In the genomic region with DNA sequence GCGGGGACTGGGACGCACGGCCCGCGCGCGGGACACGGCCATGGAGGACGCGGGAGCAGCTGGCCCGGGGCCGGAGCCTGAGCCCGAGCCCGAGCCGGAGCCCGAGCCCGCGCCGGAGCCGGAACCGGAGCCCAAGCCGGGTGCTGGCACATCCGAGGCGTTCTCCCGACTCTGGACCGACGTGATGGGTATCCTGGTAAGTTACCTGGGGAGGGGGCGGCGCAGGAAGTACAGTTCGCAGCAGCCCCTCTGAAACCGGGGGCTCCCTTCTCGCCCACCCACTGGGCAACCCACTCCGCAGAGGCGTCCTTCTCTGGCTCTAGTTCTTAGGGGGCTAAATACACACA, we compare ENCODE assay signal across 9 cellular contexts. TPM values are rescaled to one million over a fixed set of nuclear protein-coding genes. Genes with fewer than 3 reads are reported as not detected.
DNase-seq lines count a peak whose midpoint lies in the region; ATAC-seq and TF ChIP-seq lines count a peak whose summit lies in the region.
"Had no signal": no experiment of that assay in that cellular context is flagged by ENCODE, and none has a peak within 500 bp of the region (broad histone marks: within the 10 kb centered on the region; RNA-seq: fewer than 3 reads in every experiment).

No MANE protein-coding gene starts in this region.

- peaks cover 14% of the 10 kb centered on the region for H3K36me3 Mint-ChIP-seq in Caco-2 (ENCODE audit: insufficient read depth, unreplicated experiment)

- H3K27ac ChIP-seq in PC-3 (ENCODE audit: low read length) (peak overlapping the region; percentile 38), fibroblast of lung (ENCODE audit: insufficient read depth, low read length) (peak overlapping the region; percentile 74), parathyroid adenoma (peak overlapping the region; percentile 25)

- H3K4me3 Mint-ChIP-seq in Caco-2 (ENCODE audit: unreplicated experiment), result peak overlapping the region; percentile 84

- in situ Hi-C loops in GM13977 (cut with MboI; ENCODE audit: low pct_unique_long_range_greater_than_20kb, low sequenced_read_pairs, unreplicated experiment), result no loop called here

- H3K79me2 ChIP-seq in PC-3 (ENCODE audit: low read length) (peaks cover 40% of the 10 kb centered on the region), fibroblast of lung (ENCODE audit: control insufficient read depth, insufficient read depth, low read length) (peaks cover 2% of the 10 kb centered on the region), parathyroid adenoma (no peaks in the 10 kb centered on the region)

- CTCF ChIA-PET in Caco-2 (lab: Charles Lee), result interaction anchor here (0.7 kb wide), 1 partner anchor 163 kb away, joined by 4 read pairs; no protein-coding TSS in a partner anchor
- CTCF ChIA-PET in PC-3 (lab: Charles Lee), result interaction anchor here (1.5 kb wide), 1 partner anchor 163 kb away, joined by 4 read pairs; no protein-coding TSS in a partner anchor

- intact Hi-C loops in Caco-2 (cut with micrococcal nuclease; ENCODE audit: unreplicated experiment), result loop anchor here (2.0 to 5.0 kb wide), 3 partner anchors 74 to 161 kb away; no protein-coding TSS in a partner anchor
- intact Hi-C loops in PC-3 (cut with micrococcal nuclease), result loop anchor here (2.0 to 10.0 kb wide), 5 partner anchors 36 to 148 kb away; no protein-coding TSS in a partner anchor

- no peak for TF ChIP-seq CTCF in Caco-2 (IDR thresholded peaks at IDR 0.05; ENCODE audit: insufficient read depth in 1 of 2, low read depth in 1 of 2, low read length in 1 of 2, severe bottlenecking in 1 of 2, unreplicated experiment in 1 of 2)
- no peak for TF ChIP-seq CTCF in PC-3 (conservative IDR thresholded peaks at IDR 0.05; ENCODE audit: low read depth, low read length)
- TF ChIP-seq CTCF in fibroblast of lung (conservative IDR thresholded peaks at IDR 0.05 in 1 of 2, IDR thresholded peaks at IDR 0.05 in 1 of 2; ENCODE audit: low read depth in 1 of 2, low read length in 2 of 2), result no peak
- TF ChIP-seq CTCF in parathyroid adenoma (IDR thresholded peaks at IDR 0.05), result no peak
- TF ChIP-seq CTCF in GM13977 (IDR thresholded peaks at IDR 0.05; ENCODE audit: extremely low read depth, insufficient read depth, missing control alignments), result no peak

- H3F3A ChIP-seq in PC-3 (ENCODE audit: low read length, unreplicated experiment), result no peaks in the 10 kb centered on the region

- ATAC-seq in PC-3 (no peak; the same call in 1 of the 2 replicates), HG03520 (IDR thresholded peaks at IDR 0.05; ENCODE audit: unreplicated experiment) (no peak)

- peak overlapping the region; percentile 98 for H3K27ac Mint-ChIP-seq in Caco-2 (ENCODE audit: unreplicated experiment)

- H2AFZ ChIP-seq in PC-3 (ENCODE audit: low read length) (peak overlapping the region; percentile 62), fibroblast of lung (ENCODE audit: low read length) (peak overlapping the region; percentile 46), parathyroid adenoma (no peak overlapping the region)

- H3K4me3 ChIP-seq in Caco-2 (ENCODE audit: low read depth, low read length) (peak overlapping the region; percentile 84), PC-3 (ENCODE audit: low read length) (peak overlapping the region; percentile 78), fibroblast of lung (replicated peaks in 1 of 4; ENCODE audit: control extremely low read depth in 1 of 4, insufficient read depth in 1 of 4, low read depth in 3 of 4, low read length in 4 of 4) (peak overlapping the region; percentile 73 to 81 (median 78)), parathyroid adenoma (ENCODE audit: low read depth, low read length) (peak overlapping the region; percentile 79)

- BruUV-seq in Caco-2 (replicated peaks; lab: Mats Ljungman, UMichigan), result no TSS peak
- no TSS peak for BruUV-seq in PC-3 (replicated peaks; lab: Mats Ljungman, UMichigan)

- H3K9ac ChIP-seq in PC-3 (ENCODE audit: low read length), result peak overlapping the region; percentile 96
- peak overlapping the region; percentile 83 for H3K9ac ChIP-seq in fibroblast of lung (ENCODE audit: insufficient read depth, low read length)
- no peak overlapping the region for H3K9ac ChIP-seq in parathyroid adenoma

- H3K36me3 ChIP-seq in Caco-2 (ENCODE audit: control insufficient read depth, insufficient read depth, low read length) (no peaks in the 10 kb centered on the region), PC-3 (ENCODE audit: low read depth, low read length) (no peaks in the 10 kb centered on the region), fibroblast of lung (ENCODE audit: control insufficient read depth, insufficient read depth, low read length) (no peaks in the 10 kb centered on the region), parathyroid adenoma (ENCODE audit: control insufficient read depth, insufficient read depth, low read length) (no peaks in the 10 kb centered on the region)

- no peaks in the 10 kb centered on the region for H3K9me2 ChIP-seq in PC-3 (replicated peaks; ENCODE audit: low read length)

- no peaks in the 10 kb centered on the region for H3K27me3 Mint-ChIP-seq in Caco-2 (ENCODE audit: insufficient read depth, unreplicated experiment)

- H3K4me1 Mint-ChIP-seq in Caco-2 (ENCODE audit: low read depth, unreplicated experiment), result peaks cover 19% of the 10 kb centered on the region

- H3K4me2 ChIP-seq in PC-3 (ENCODE audit: low read length) (peak overlapping the region; percentile 78), fibroblast of lung (ENCODE audit: extremely low read depth, insufficient read depth, low read length) (peak overlapping the region; percentile 89), parathyroid adenoma (ENCODE audit: low read length) (peak overlapping the region; percentile 93)

- DNase-seq in Caco-2, result no peak
- no peak for DNase-seq in PC-3
- DNase-seq in fibroblast of lung (ENCODE audit: low read depth in 2 of 2), result no peak
- no peak for DNase-seq in inferior parietal cortex (ENCODE audit: extremely low spot score)
- no peak for DNase-seq in GM13977 (ENCODE audit: low spot score)
- DNase-seq in activated effector memory CD4-positive, alpha-beta T cell treated with anti-CD3 and anti-CD28 coated beads, Interleukin-2, amount 50 U/mL, for 16 hours, result no peak

- peaks cover 6% of the 10 kb centered on the region; the same call in 1 of the 2 replicates for H4K20me1 ChIP-seq in PC-3 (ENCODE audit: low read length)
- H4K20me1 ChIP-seq in fibroblast of lung (ENCODE audit: control insufficient read depth, extremely low read depth, insufficient read depth, low read length), result no peaks in the 10 kb centered on the region

- no peaks in the 10 kb centered on the region for H3K9me3 ChIP-seq in Caco-2
- H3K9me3 ChIP-seq in PC-3 (ENCODE audit: low read length), result no peaks in the 10 kb centered on the region
- H3K9me3 ChIP-seq in fibroblast of lung (ENCODE audit: control insufficient read depth, insufficient read depth, low read depth, low read length), result no peaks in the 10 kb centered on the region
- H3K9me3 ChIP-seq in parathyroid adenoma (ENCODE audit: control insufficient read depth, low read length), result no peaks in the 10 kb centered on the region

- POLR2A ChIA-PET in Caco-2 (lab: Charles Lee) (no interaction called here), PC-3 (lab: Charles Lee; ENCODE audit: unreplicated experiment) (interaction anchor here (0.8 kb wide), 1 partner anchor 179 kb away, joined by 12 read pairs; no protein-coding TSS in a partner anchor)

- H3K4me1 ChIP-seq in Caco-2 (peaks cover 20% of the 10 kb centered on the region), PC-3 (ENCODE audit: insufficient read depth, low read length) (peaks cover 16% of the 10 kb centered on the region), fibroblast of lung (ENCODE audit: control insufficient read depth, extremely low read depth, insufficient read depth, low read length) (peaks cover 7% of the 10 kb centered on the region), parathyroid adenoma (no peaks in the 10 kb centered on the region)

- H3K27me3 ChIP-seq in Caco-2 (replicated peaks; ENCODE audit: control insufficient read depth, insufficient read depth, low read length) (no peaks in the 10 kb centered on the region), PC-3 (ENCODE audit: low read length) (no peaks in the 10 kb centered on the region), fibroblast of lung (ENCODE audit: control insufficient read depth, insufficient read depth, low read length) (no peaks in the 10 kb centered on the region), parathyroid adenoma (ENCODE audit: control insufficient read depth, insufficient read depth, low read length) (no peaks in the 10 kb centered on the region)

- no peaks in the 10 kb centered on the region for H3K9me3 Mint-ChIP-seq in Caco-2 (ENCODE audit: unreplicated experiment)

RNA-seq across cellular contexts. Expression of a gene that starts 0.4 kb away (rescaled TPM):
- total RNA-seq in Caco-2 (2022) (41.7 and 42.0 TPM in 2 replicates), PC-3 (2014; rRNA removed) (9.8 and 10.5 TPM in 2 replicates), fibroblast of lung (21.3 and 38.6 TPM in 2 replicates)
- 23.7 and 44.6 TPM in 2 replicates for polyA plus RNA-seq in fibroblast of lung
- 14.3 and 33.1 TPM in 2 replicates for polyA plus RNA-seq in fibroblast of lung (2012)
- polyA minus RNA-seq in fibroblast of lung (ENCODE audit: low replicate concordance), result 37.1 and 50.2 TPM in 2 replicates
- total RNA-seq: OCI-LY7 had no signal
